2 cellular contexts compared by ENCODE assay signal in the genomic region with DNA sequence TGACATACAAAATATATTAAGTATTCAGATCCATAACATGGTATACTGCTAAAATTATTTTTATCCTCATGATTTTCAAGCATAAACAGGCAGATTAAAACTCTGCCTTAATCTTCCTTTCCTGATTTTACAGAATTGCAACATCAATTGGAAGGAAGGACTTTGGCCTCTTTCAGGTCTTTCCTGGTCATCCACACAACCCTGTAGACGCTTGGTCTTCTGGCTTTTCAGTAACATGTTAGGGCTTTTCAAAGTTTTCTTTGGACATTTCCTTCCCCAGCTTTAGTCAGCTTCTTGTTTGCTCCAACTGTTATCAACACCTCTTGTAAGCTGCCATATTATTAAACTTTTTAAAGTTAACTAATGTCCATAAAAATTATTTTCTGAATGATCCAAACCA.
A peak's percentile ranks its signal among the peaks of the same experiment; 100 is the strongest.
TF ChIP-seq lines count a peak whose summit lies in the region.

No MANE protein-coding gene starts in this region.

TF ChIP-seq in H1, 55 proteins besides CTCF, POLR2A, EP300 and RAD21:
- TF ChIP-seq, protein P1, sequence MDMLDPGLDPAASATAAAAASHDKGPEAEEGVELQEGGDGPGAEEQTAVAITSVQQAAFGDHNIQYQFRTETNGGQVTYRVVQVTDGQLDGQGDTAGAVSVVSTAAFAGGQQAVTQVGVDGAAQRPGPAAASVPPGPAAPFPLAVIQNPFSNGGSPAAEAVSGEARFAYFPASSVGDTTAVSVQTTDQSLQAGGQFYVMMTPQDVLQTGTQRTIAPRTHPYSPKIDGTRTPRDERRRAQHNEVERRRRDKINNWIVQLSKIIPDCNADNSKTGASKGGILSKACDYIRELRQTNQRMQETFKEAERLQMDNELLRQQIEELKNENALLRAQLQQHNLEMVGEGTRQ (IDR thresholded peaks at IDR 0.05; ENCODE audit: low read length): no peak
- TF ChIP-seq, protein P2, sequence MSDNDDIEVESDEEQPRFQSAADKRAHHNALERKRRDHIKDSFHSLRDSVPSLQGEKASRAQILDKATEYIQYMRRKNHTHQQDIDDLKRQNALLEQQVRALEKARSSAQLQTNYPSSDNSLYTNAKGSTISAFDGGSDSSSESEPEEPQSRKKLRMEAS (IDR thresholded peaks at IDR 0.05): no peak
- no peak for TF ChIP-seq CEBPB (IDR thresholded peaks at IDR 0.05; ENCODE audit: low read depth, low read length)
- no peak for TF ChIP-seq NANOG (IDR thresholded peaks at IDR 0.05; ENCODE audit: insufficient read depth, low read depth, low read length, poor library complexity, severe bottlenecking)
- TF ChIP-seq RFX5 (IDR thresholded peaks at IDR 0.05; ENCODE audit: borderline replicate concordance, low read depth, low read length): no peak
- TF ChIP-seq MAFK (IDR thresholded peaks at IDR 0.05; ENCODE audit: low read depth, low read length): no peak
- TF ChIP-seq GABPA (IDR thresholded peaks at IDR 0.05; ENCODE audit: borderline replicate concordance, insufficient read depth, low read length): no peak
- TF ChIP-seq ATF3 (IDR thresholded peaks at IDR 0.05; ENCODE audit: insufficient read depth, low read depth, low read length): no peak

TF ChIP-seq in HepG2, 621 proteins besides CTCF, POLR2A, EP300 and RAD21:
- no peak for TF ChIP-seq ZFP91 (CRISPR knock-in tag; IDR thresholded peaks at IDR 0.05; ENCODE audit: borderline replicate concordance)
- peak; percentile 40; the same call in 1 of the 2 replicates for TF ChIP-seq CEBPB (IDR thresholded peaks at IDR 0.05; ENCODE audit: borderline replicate concordance, low read depth, low read length)
- no peak for TF ChIP-seq AHDC1 (CRISPR knock-in tag; IDR thresholded peaks at IDR 0.05; ENCODE audit: borderline replicate concordance)
- TF ChIP-seq JUND (CRISPR knock-in tag; IDR thresholded peaks at IDR 0.05): no peak
- TF ChIP-seq, protein P3, sequence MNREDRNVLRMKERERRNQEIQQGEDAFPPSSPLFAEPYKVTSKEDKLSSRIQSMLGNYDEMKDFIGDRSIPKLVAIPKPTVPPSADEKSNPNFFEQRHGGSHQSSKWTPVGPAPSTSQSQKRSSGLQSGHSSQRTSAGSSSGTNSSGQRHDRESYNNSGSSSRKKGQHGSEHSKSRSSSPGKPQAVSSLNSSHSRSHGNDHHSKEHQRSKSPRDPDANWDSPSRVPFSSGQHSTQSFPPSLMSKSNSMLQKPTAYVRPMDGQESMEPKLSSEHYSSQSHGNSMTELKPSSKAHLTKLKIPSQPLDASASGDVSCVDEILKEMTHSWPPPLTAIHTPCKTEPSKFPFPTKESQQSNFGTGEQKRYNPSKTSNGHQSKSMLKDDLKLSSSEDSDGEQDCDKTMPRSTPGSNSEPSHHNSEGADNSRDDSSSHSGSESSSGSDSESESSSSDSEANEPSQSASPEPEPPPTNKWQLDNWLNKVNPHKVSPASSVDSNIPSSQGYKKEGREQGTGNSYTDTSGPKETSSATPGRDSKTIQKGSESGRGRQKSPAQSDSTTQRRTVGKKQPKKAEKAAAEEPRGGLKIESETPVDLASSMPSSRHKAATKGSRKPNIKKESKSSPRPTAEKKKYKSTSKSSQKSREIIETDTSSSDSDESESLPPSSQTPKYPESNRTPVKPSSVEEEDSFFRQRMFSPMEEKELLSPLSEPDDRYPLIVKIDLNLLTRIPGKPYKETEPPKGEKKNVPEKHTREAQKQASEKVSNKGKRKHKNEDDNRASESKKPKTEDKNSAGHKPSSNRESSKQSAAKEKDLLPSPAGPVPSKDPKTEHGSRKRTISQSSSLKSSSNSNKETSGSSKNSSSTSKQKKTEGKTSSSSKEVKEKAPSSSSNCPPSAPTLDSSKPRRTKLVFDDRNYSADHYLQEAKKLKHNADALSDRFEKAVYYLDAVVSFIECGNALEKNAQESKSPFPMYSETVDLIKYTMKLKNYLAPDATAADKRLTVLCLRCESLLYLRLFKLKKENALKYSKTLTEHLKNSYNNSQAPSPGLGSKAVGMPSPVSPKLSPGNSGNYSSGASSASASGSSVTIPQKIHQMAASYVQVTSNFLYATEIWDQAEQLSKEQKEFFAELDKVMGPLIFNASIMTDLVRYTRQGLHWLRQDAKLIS (CRISPR knock-in tag; IDR thresholded peaks at IDR 0.05): no peak
- TF ChIP-seq NFIB (CRISPR knock-in tag; IDR thresholded peaks at IDR 0.05; ENCODE audit: borderline replicate concordance): no peak
- TF ChIP-seq HNF4A (CRISPR knock-in tag; IDR thresholded peaks at IDR 0.05): 0 out of 2 replicates have a peak, but pooled peaks have one; percentile 26
- no peak for TF ChIP-seq EZH2 (conservative IDR thresholded peaks at IDR 0.05; ENCODE audit: low read depth, low read length)
